In the genomic region with DNA sequence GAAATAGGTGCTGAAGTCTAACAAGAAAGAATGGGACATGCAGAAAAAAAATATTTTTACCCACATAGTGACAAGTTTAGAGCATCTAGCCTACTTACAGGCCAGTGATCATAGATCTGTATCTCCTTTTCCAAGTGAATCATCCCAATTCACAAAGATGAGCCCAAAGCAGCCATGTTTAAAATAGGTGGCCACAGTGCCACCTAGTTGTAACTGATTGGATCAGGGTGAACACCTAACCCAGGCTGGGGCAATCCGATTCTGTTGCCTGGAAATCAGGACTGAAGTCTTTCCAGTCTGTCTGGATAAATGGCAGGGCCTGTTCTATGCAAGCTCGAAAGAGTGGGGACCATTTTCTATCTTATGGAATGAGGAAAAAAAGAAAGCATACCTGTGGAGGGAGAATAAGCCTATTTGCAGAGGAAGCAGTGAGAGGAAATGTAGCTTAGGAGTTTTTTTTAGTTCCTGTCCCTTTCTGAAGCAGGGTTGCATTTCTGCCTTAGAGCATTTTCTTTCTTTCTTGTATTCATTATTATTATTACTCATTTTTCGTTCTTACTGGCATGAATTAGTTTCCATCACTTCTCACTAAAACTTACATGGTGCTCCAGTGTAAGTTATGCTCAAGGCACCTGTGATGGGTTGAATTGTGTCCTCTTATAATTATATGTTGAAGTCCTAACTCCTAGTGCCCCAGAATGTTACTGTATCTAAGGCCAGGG, we compare ENCODE assay signal across 1 cellular context.
TF ChIP-seq lines count a peak whose summit lies in the region.

No MANE protein-coding gene starts in this region.

TF ChIP-seq in K562, 482 proteins besides CTCF, POLR2A, EP300 and RAD21:
- TF ChIP-seq YY1 (IDR thresholded peaks at IDR 0.05; ENCODE audit: borderline replicate concordance in 1 of 3, control insufficient read depth in 1 of 3, extremely low read depth in 1 of 3, insufficient read depth in 3 of 3, insufficient read length in 1 of 3, insufficient replicate concordance in 2 of 3, low read depth in 1 of 3, low read length in 2 of 3): peak in 1 of 3 experiments; percentile 29
- no peak for TF ChIP-seq ZNF507 (tag; conservative IDR thresholded peaks at IDR 0.05)
TF ChIP-seq in K562: peak in this region for 1.
